Comparison of ENCODE assay signal across 8 cellular contexts in genomic region chr6:118933855-118934460, GRCh38. TPM values are rescaled to one million over a fixed set of nuclear protein-coding genes. Genes with fewer than 3 reads are reported as not detected.
DNase-seq lines count a peak whose midpoint lies in the region; ATAC-seq, FAIRE-seq and TF ChIP-seq lines count a peak whose summit lies in the region.

No MANE protein-coding gene starts in this region.

- H3K27me3 Mint-ChIP-seq in activated T-cell treated with anti-CD3 and anti-CD28 coated beads, Interleukin-2, amount 50 U/mL, for 24 hours: no peaks in the 10 kb centered on the region
- no peaks in the 10 kb centered on the region for H3K27me3 Mint-ChIP-seq in neural crest cell (ENCODE audit: low read depth)

- no peak for FAIRE-seq in HTR-8/SVneo (lab: Jason Lieb, UNC)

- no peak for TF ChIP-seq CTCF in choroid plexus epithelial cell (conservative IDR thresholded peaks at IDR 0.05; ENCODE audit: low read depth, low read length)
- no peak for TF ChIP-seq CTCF in neural crest cell (conservative IDR thresholded peaks at IDR 0.05)

- peaks cover 70% of the 10 kb centered on the region for H3K36me3 Mint-ChIP-seq in activated T-cell treated with anti-CD3 and anti-CD28 coated beads, Interleukin-2, amount 50 U/mL, for 24 hours (ENCODE audit: low read depth)
- H3K36me3 Mint-ChIP-seq in neural crest cell (ENCODE audit: low read depth): peaks cover 8% of the 10 kb centered on the region

- H3K4me3 ChIP-seq in choroid plexus epithelial cell (ENCODE audit: low read depth, low read length): peak overlapping the region; percentile 82

- ATAC-seq in HG03457 (IDR thresholded peaks at IDR 0.05; ENCODE audit: unreplicated experiment): peak; percentile 1

- H3K9me3 Mint-ChIP-seq in activated T-cell treated with anti-CD3 and anti-CD28 coated beads, Interleukin-2, amount 50 U/mL, for 24 hours: peaks cover 3% of the 10 kb centered on the region
- H3K9me3 Mint-ChIP-seq in neural crest cell: no peaks in the 10 kb centered on the region

- peaks cover 49% of the 10 kb centered on the region for H3K4me1 Mint-ChIP-seq in activated T-cell treated with anti-CD3 and anti-CD28 coated beads, Interleukin-2, amount 50 U/mL, for 24 hours (ENCODE audit: low read depth)
- peaks cover 30% of the 10 kb centered on the region for H3K4me1 Mint-ChIP-seq in neural crest cell

- H3K27ac Mint-ChIP-seq in activated T-cell treated with anti-CD3 and anti-CD28 coated beads, Interleukin-2, amount 50 U/mL, for 24 hours: peak overlapping the region; percentile 89
- peak overlapping the region; percentile 47 for H3K27ac Mint-ChIP-seq in neural crest cell (ENCODE audit: unreplicated experiment)

- no peak for DNase-seq in activated T-cell treated with anti-CD3 and anti-CD28 coated beads, Interleukin-2, amount 50 U/mL, for 24 hours
- no peak for DNase-seq in activated T-cell treated with anti-CD3 and anti-CD28 coated beads, Interleukin-2, amount 50 U/mL, for 48 hours
- no peak for DNase-seq in choroid plexus epithelial cell (ENCODE audit: low read depth)
- DNase-seq in neural crest cell (ENCODE audit: low read depth, low spot score): no peak
- DNase-seq in HTR-8/SVneo (ENCODE audit: insufficient read length, low spot score): no peak
- no peak for DNase-seq in NCI-H2081 treated with DMSO at 0.1 percent for 48 hours (lab: John Stamatoyannopoulos, UW)
- no peak for DNase-seq in dermis blood vessel endothelial cell

- H3K4me3 Mint-ChIP-seq in activated T-cell treated with anti-CD3 and anti-CD28 coated beads, Interleukin-2, amount 50 U/mL, for 24 hours: peak overlapping the region; percentile 89
- peak overlapping the region; percentile 95 for H3K4me3 Mint-ChIP-seq in neural crest cell

RNA-seq across cellular contexts. Expression of gene MCM9, which starts 1.0 kb away (rescaled TPM):
- total RNA-seq in neural crest cell (20.4 and 20.7 TPM in 2 replicates), dermis blood vessel endothelial cell (18.1 and 27.6 TPM in 2 replicates)

RNA-seq across cellular contexts. Expression of gene ASF1A, which starts 40.0 kb away (rescaled TPM):
- 39.6 and 40.1 TPM in 2 replicates for total RNA-seq in neural crest cell
- total RNA-seq in dermis blood vessel endothelial cell: 16.0 and 28.5 TPM in 2 replicates
